8 cellular contexts compared by ENCODE assay signal in genomic region chr7:35985126-35985754, GRCh38.
DNase-seq lines count a peak whose midpoint lies in the region; ATAC-seq, FAIRE-seq and TF ChIP-seq lines count a peak whose summit lies in the region.

No MANE protein-coding gene starts in this region.

- H3K79me2 ChIP-seq in neural progenitor cell (ENCODE audit: low read depth) = no peaks in the 10 kb centered on the region

- H3K4me3 ChIP-seq in Panc1 (ENCODE audit: low read depth in 2 of 2, low read length in 2 of 2) (no peak overlapping the region), fibroblast of pulmonary artery (replicated peaks; ENCODE audit: low read depth, low read length) (no peak overlapping the region), neural progenitor cell (no peak overlapping the region)

- TF ChIP-seq CTCF in D721Med (IDR thresholded peaks at IDR 0.05; ENCODE audit: insufficient read depth, missing control alignments) = peak; percentile 93
- TF ChIP-seq CTCF in Panc1 (IDR thresholded peaks at IDR 0.05) = peak; percentile 98
- peak; percentile 95 for TF ChIP-seq CTCF in fibroblast of pulmonary artery (IDR thresholded peaks at IDR 0.05; ENCODE audit: low read length, missing control alignments)
- TF ChIP-seq CTCF in neural progenitor cell (IDR thresholded peaks at IDR 0.05) = peak; percentile 89

- H3K27me3 Mint-ChIP-seq in neural progenitor cell (ENCODE audit: insufficient read depth, low read depth) = peaks cover 6% of the 10 kb centered on the region

- peak overlapping the region; percentile 73 for H2AFZ ChIP-seq in neural progenitor cell (replicated peaks)

- CTCF ChIA-PET in Panc1 (lab: Charles Lee) = interaction anchor here (0.7 to 2.0 kb wide), 6 partner anchors 9 to 334 kb away, joined by 3 to 9 read pairs (median 4); no protein-coding TSS in a partner anchor

- POLR2A ChIA-PET in Panc1 (lab: Charles Lee) = no interaction called here

- peaks cover 9% of the 10 kb centered on the region for H3K4me1 Mint-ChIP-seq in neural progenitor cell

- H3K27me3 ChIP-seq in Panc1 (ENCODE audit: control insufficient read depth, insufficient read depth, low read length) (no peaks in the 10 kb centered on the region), neural progenitor cell (no peaks in the 10 kb centered on the region)

- H3K4me1 ChIP-seq in Panc1 (ENCODE audit: control insufficient read depth, insufficient read depth, low read length) (peaks cover 13% of the 10 kb centered on the region), neural progenitor cell (no peaks in the 10 kb centered on the region)

- no peaks in the 10 kb centered on the region for H4K20me1 ChIP-seq in neural progenitor cell (ENCODE audit: low read depth)

- H3F3A ChIP-seq in neural progenitor cell (ENCODE audit: low read depth) = no peaks in the 10 kb centered on the region

- no peak overlapping the region for H3K4me2 ChIP-seq in neural progenitor cell

- DNase-seq in D721Med (ENCODE audit: insufficient read length, low spot score) = peak; percentile 51
- peak; percentile 89 for DNase-seq in HuH-7.5 (ENCODE audit: low spot score)
- DNase-seq in Panc1 (ENCODE audit: low read depth, low spot score) = no peak
- peak; percentile 77 to 80 for DNase-seq in activated T-cell treated with anti-CD3 and anti-CD28 coated beads, Interleukin-2, amount 50 U/mL, for 48 hours
- DNase-seq in fibroblast of pulmonary artery (ENCODE audit: low read depth) = peak; percentile 81
- DNase-seq in neural progenitor cell (ENCODE audit: low spot score) = peak; percentile 89
- DNase-seq in stromal cell of bone marrow (ENCODE audit: low read depth) = peak; percentile 43

- peak; percentile 88 for ATAC-seq in GM21423 (IDR thresholded peaks at IDR 0.05; ENCODE audit: unreplicated experiment)
- ATAC-seq in Panc1 = peak; percentile 94

- H3K36me3 Mint-ChIP-seq in neural progenitor cell = no peaks in the 10 kb centered on the region

- no peaks in the 10 kb centered on the region for H3K36me3 ChIP-seq in Panc1 (ENCODE audit: control insufficient read depth, insufficient read depth, low read length)
- H3K36me3 ChIP-seq in neural progenitor cell = no peaks in the 10 kb centered on the region

- no peak overlapping the region for H3K4me3 Mint-ChIP-seq in neural progenitor cell

- no peaks in the 10 kb centered on the region for H3K9me3 Mint-ChIP-seq in neural progenitor cell

- in situ Hi-C loops in Panc1 (cut with HindIII; ENCODE audit: low pct_unique_long_range_greater_than_20kb, low sequenced_read_pairs) = loop anchor here (25.0 kb wide), 2 partner anchors 127 to 327 kb away; no protein-coding TSS in a partner anchor

- BruUV-seq in Panc1 (replicated peaks; lab: Mats Ljungman, UMichigan) = no TSS peak

- FAIRE-seq in D721Med (lab: Jason Lieb, UNC) = no peak

- H3K27ac ChIP-seq in Panc1 (ENCODE audit: low read length) (peak overlapping the region; percentile 29), neural progenitor cell (no peak overlapping the region)

- H3K9ac ChIP-seq in neural progenitor cell = no peak overlapping the region

- H3K9me3 ChIP-seq in Panc1 (ENCODE audit: control insufficient read depth, insufficient read depth, low read depth, low read length) (no peaks in the 10 kb centered on the region), neural progenitor cell (ENCODE audit: low read depth) (no peaks in the 10 kb centered on the region)

- H3K27ac Mint-ChIP-seq in neural progenitor cell = no peak overlapping the region

- intact Hi-C loops in Panc1 (cut with micrococcal nuclease; ENCODE audit: unreplicated experiment) = loop anchor here (1.0 to 5.0 kb wide), 4 partner anchors 142 to 334 kb away; no protein-coding TSS in a partner anchor
